In genomic region chr13:31150315-31150985, GRCh38 we compare ENCODE assay signal across 2 cellular contexts.
TF ChIP-seq lines count a peak whose summit lies in the region.

No MANE protein-coding gene starts in this region.

TF ChIP-seq in GM12878, 131 proteins besides CTCF, POLR2A, EP300 and RAD21:
- TF ChIP-seq ZBED1 (IDR thresholded peaks at IDR 0.05; ENCODE audit: borderline replicate concordance) (no peak), DPF2 (IDR thresholded peaks at IDR 0.05) (no peak), NR2F1 (conservative IDR thresholded peaks at IDR 0.05) (no peak), HDAC6 (IDR thresholded peaks at IDR 0.05; ENCODE audit: unreplicated experiment) (no peak), CEBPZ (IDR thresholded peaks at IDR 0.05; ENCODE audit: low read depth, low read length) (no peak), USF2 (IDR thresholded peaks at IDR 0.05; ENCODE audit: borderline replicate concordance, low read depth, low read length) (no peak), MLLT1 (IDR thresholded peaks at IDR 0.05) (no peak), JUNB (IDR thresholded peaks at IDR 0.05) (no peak), PKNOX1 (IDR thresholded peaks at IDR 0.05) (no peak), TCF12 (IDR thresholded peaks at IDR 0.05; ENCODE audit: low read depth, low read length) (no peak), JUND (IDR thresholded peaks at IDR 0.05; ENCODE audit: low read depth, low read length) (no peak), HSF1 (IDR thresholded peaks at IDR 0.05; ENCODE audit: low read depth, low read length) (no peak), RB1 (IDR thresholded peaks at IDR 0.05; ENCODE audit: borderline replicate concordance) (no peak), CHD1 (IDR thresholded peaks at IDR 0.05; ENCODE audit: low read depth, low read length) (no peak), PAX5 (IDR thresholded peaks at IDR 0.05; ENCODE audit: borderline replicate concordance, low read depth, low read length) (no peak), IRF5 (IDR thresholded peaks at IDR 0.05; ENCODE audit: borderline replicate concordance) (no peak), FOXK2 (IDR thresholded peaks at IDR 0.05) (no peak), TARDBP (IDR thresholded peaks at IDR 0.05; ENCODE audit: borderline replicate concordance) (no peak)

TF ChIP-seq in HEK293T, 16 proteins besides CTCF, POLR2A, EP300 and RAD21:
- TF ChIP-seq CTBP1 (IDR thresholded peaks at IDR 0.05; ENCODE audit: borderline replicate concordance) (no peak), FOXK2 (IDR thresholded peaks at IDR 0.05) (no peak), HDGF (IDR thresholded peaks at IDR 0.05; ENCODE audit: borderline replicate concordance) (no peak), FOXA1 (IDR thresholded peaks at IDR 0.05) (no peak), ARNT (IDR thresholded peaks at IDR 0.05) (no peak), SP1 (IDR thresholded peaks at IDR 0.05) (no peak), ELF4 (IDR thresholded peaks at IDR 0.05) (no peak), NFRKB (IDR thresholded peaks at IDR 0.05) (no peak), PKNOX1 (IDR thresholded peaks at IDR 0.05) (no peak), L3MBTL2 (conservative IDR thresholded peaks at IDR 0.05) (no peak), TARDBP (IDR thresholded peaks at IDR 0.05) (no peak), SUZ12 (IDR thresholded peaks at IDR 0.05) (no peak), FOXM1 (IDR thresholded peaks at IDR 0.05; ENCODE audit: borderline replicate concordance) (no peak), BHLHE40 (IDR thresholded peaks at IDR 0.05; ENCODE audit: borderline replicate concordance) (no peak), ZNF384 (IDR thresholded peaks at IDR 0.05) (no peak), LEF1 (IDR thresholded peaks at IDR 0.05; ENCODE audit: borderline replicate concordance) (no peak)
